19 cellular contexts compared by ENCODE assay signal in genomic region chr3:181554233-181554765, GRCh38.
DNase-seq lines count a peak whose midpoint lies in the region; ATAC-seq, FAIRE-seq and TF ChIP-seq lines count a peak whose summit lies in the region.
"Had no signal": no experiment of that assay in that cellular context is flagged by ENCODE, and none has a peak within 500 bp of the region (broad histone marks: within the 10 kb centered on the region; RNA-seq: fewer than 3 reads in every experiment).

No MANE protein-coding gene starts in this region.

- no peak for FAIRE-seq in bronchial epithelial cell (lab: Jason Lieb, UNC)
- FAIRE-seq: HTR-8/SVneo had no signal

- H3K4me3 ChIP-seq in bronchial epithelial cell (ENCODE audit: low read depth, low read length) (no peak overlapping the region), OCI-LY7 (ENCODE audit: low read depth, low read length, poor library complexity, severe bottlenecking) (no peak overlapping the region)
- H3K4me3 ChIP-seq: BLaER1 had no signal

- DNase-seq in HPDE6-E6E7 (ENCODE audit: extremely low spot score) (peak; percentile 39), bronchial epithelial cell (ENCODE audit: low read depth) (peak; percentile 85), foreskin keratinocyte (peak; percentile 54 to 77), superior temporal gyrus (ENCODE audit: extremely low spot score) (peak; percentile 29), dedifferentiated amniotic fluid mesenchymal stem cell (ENCODE audit: extremely low spot score) (no peak), OCI-LY7 (ENCODE audit: low spot score) (no peak), cerebellum (ENCODE audit: low spot score) (no peak)
- DNase-seq: 8988T; CD4-positive, alpha-beta memory T cell; DMS153; DMS79; GDM1; GOT3; H7; HFFc6 had no signal

- BruUV-seq in OCI-LY7 (replicated peaks; lab: Mats Ljungman, UMichigan), result no TSS peak

- no peak overlapping the region for H3K4me2 ChIP-seq in OCI-LY7 (ENCODE audit: low read length)
- H3K4me2 ChIP-seq: BLaER1 had no signal

- TF ChIP-seq CTCF in bronchial epithelial cell (IDR thresholded peaks at IDR 0.05; ENCODE audit: insufficient read depth, low read length, severe bottlenecking) (no peak), foreskin keratinocyte (conservative IDR thresholded peaks at IDR 0.05) (no peak), OCI-LY7 (conservative IDR thresholded peaks at IDR 0.05; ENCODE audit: low read length) (no peak)

- H3K36me3 ChIP-seq in bronchial epithelial cell (ENCODE audit: control insufficient read depth, insufficient read depth, low read length) (no peaks in the 10 kb centered on the region), OCI-LY7 (ENCODE audit: insufficient read depth, low read length) (no peaks in the 10 kb centered on the region)
- H3K36me3 ChIP-seq: BLaER1 had no signal

- H3K4me1 ChIP-seq in foreskin keratinocyte (peaks cover 3% of the 10 kb centered on the region), OCI-LY7 (ENCODE audit: insufficient read depth, low read length, poor library complexity, severe bottlenecking) (no peaks in the 10 kb centered on the region)
- H3K4me1 ChIP-seq: BLaER1 had no signal

- H3K27me3 ChIP-seq in bronchial epithelial cell (ENCODE audit: control insufficient read depth, insufficient read depth, low read length) (no peaks in the 10 kb centered on the region), foreskin keratinocyte (no peaks in the 10 kb centered on the region)
- H3K27me3 ChIP-seq: BLaER1 had no signal

- no peaks in the 10 kb centered on the region for H3K79me2 ChIP-seq in OCI-LY7 (ENCODE audit: insufficient read depth, low read depth, low read length)

- CTCF ChIA-PET in OCI-LY7 (lab: Charles Lee; ENCODE audit: unreplicated experiment), result no interaction called here

- H2AFZ ChIP-seq in OCI-LY7 (ENCODE audit: low read length), result no peak overlapping the region

- H3K9me2 ChIP-seq in OCI-LY7 (ENCODE audit: insufficient read depth, low read length), result no peaks in the 10 kb centered on the region

- H4K20me1 ChIP-seq in OCI-LY7 (ENCODE audit: insufficient read depth, low read length), result no peaks in the 10 kb centered on the region
- H4K20me1 ChIP-seq: BLaER1 had no signal

- H3K9me3 ChIP-seq in OCI-LY7 (ENCODE audit: low read length), result no peaks in the 10 kb centered on the region
- H3K9me3 ChIP-seq: BLaER1 had no signal

- intact Hi-C loops in OCI-LY7 (cut with micrococcal nuclease; ENCODE audit: unreplicated experiment), result no loop called here

- ATAC-seq in foreskin keratinocyte, result peak; percentile 98
- ATAC-seq: HCT116 had no signal

- POLR2A ChIA-PET in OCI-LY7 (lab: Charles Lee), result no interaction called here

- H3K27ac ChIP-seq in foreskin keratinocyte (no peak overlapping the region), OCI-LY7 (ENCODE audit: low read depth, low read length, poor library complexity, severe bottlenecking) (no peak overlapping the region)
- H3K27ac ChIP-seq: BLaER1, HL-60 had no signal

Comparison
In these comparisons a context has a peak if more than half of its experiments do, and no peak if none do; other contexts are left out.
1. DNase-seq: peak in HPDE6-E6E7 (single experiment), bronchial epithelial cell (single experiment), foreskin keratinocyte (2 of 2) and superior temporal gyrus (single experiment); none in dedifferentiated amniotic fluid mesenchymal stem cell (single experiment), OCI-LY7 (single experiment) and cerebellum (single experiment).